Comparison of ENCODE assay signal across 11 cellular contexts in genomic region chr4:39047691-39048090, GRCh38. TPM values are rescaled to one million over a fixed set of nuclear protein-coding genes. Genes with fewer than 3 reads are reported as not detected.
DNase-seq lines count a peak whose midpoint lies in the region; ATAC-seq, FAIRE-seq and TF ChIP-seq lines count a peak whose summit lies in the region.
"Had no signal": no experiment of that assay in that cellular context is flagged by ENCODE, and none has a peak within 500 bp of the region (broad histone marks: within the 10 kb centered on the region; RNA-seq: fewer than 3 reads in every experiment).

No MANE protein-coding gene starts in this region.

- H3K27me3 ChIP-seq in CD4-positive, alpha-beta T cell (ENCODE audit: control insufficient read depth, insufficient read depth, low read length) = no peaks in the 10 kb centered on the region
- no peaks in the 10 kb centered on the region for H3K27me3 ChIP-seq in lower lobe of right lung (ENCODE audit: low read depth)

- H3K27ac ChIP-seq in CD4-positive, alpha-beta T cell (ENCODE audit: low read depth, low read length) = no peak overlapping the region
- peak overlapping the region; percentile 4 for H3K27ac ChIP-seq in lower lobe of right lung

- H3K4me1 ChIP-seq in lower lobe of right lung = peaks cover 46% of the 10 kb centered on the region

- no peak for ATAC-seq in CD4-positive, alpha-beta T cell (ENCODE audit: poor library complexity)
- ATAC-seq in lower lobe of right lung = no peak
- ATAC-seq in stimulated activated naive B cell treated with anti-CD40 and anti-IgM and Interleukin-4, amounts not matched to agents 10 μg/mL and 1 μg/mL and 100 μg/mL, for 72 hours (replicated peaks) = no peak
- ATAC-seq: SK-N-SH treated with all-trans-retinoic acid at 6 μM for 48 hours had no signal

- POLR2A ChIA-PET in CD4-positive, alpha-beta T cell (lab: Charles Lee) = interaction anchor here (1.2 to 5.8 kb wide), 2 partner anchors 17 to 244 kb away, joined by 3 to 58 read pairs; partner anchors contain the start of gene TMEM156

- no peak for TF ChIP-seq CTCF in CD4-positive, alpha-beta T cell (IDR thresholded peaks at IDR 0.05)
- no peak for TF ChIP-seq CTCF in lower lobe of right lung (IDR thresholded peaks at IDR 0.05)

- DNase-seq in CD4-positive, alpha-beta T cell = no peak
- peak; percentile 45 for DNase-seq in EL
- DNase-seq in activated naive CD8-positive, alpha-beta T cell treated with anti-CD3 and anti-CD28 coated beads for 36 hours = no peak
- DNase-seq in lower lobe of right lung = no peak
- no peak for DNase-seq in stimulated activated naive B cell treated with anti-CD40 and anti-IgM and Interleukin-4, amounts not matched to agents 10 μg/mL and 1 μg/mL and 100 μg/mL, for 72 hours
- DNase-seq in H54 (ENCODE audit: insufficient read length, low spot score) = no peak
- DNase-seq in KG1 (lab: John Stamatoyannopoulos, UW) = no peak
- DNase-seq: NCI-H1092 treated with DMSO at 0.1 percent for 48 hours, substantia nigra had no signal

- H3K9me3 Mint-ChIP-seq in CD4-positive, alpha-beta T cell = no peaks in the 10 kb centered on the region
- H3K9me3 Mint-ChIP-seq in activated naive CD8-positive, alpha-beta T cell treated with anti-CD3 and anti-CD28 coated beads for 36 hours = no peaks in the 10 kb centered on the region
- no peaks in the 10 kb centered on the region for H3K9me3 Mint-ChIP-seq in stimulated activated naive B cell treated with anti-CD40 and anti-IgM and Interleukin-4, amounts not matched to agents 10 μg/mL and 1 μg/mL and 100 μg/mL, for 72 hours

- no peak overlapping the region for H3K4me3 ChIP-seq in lower lobe of right lung

- intact Hi-C loops in CD4-positive, alpha-beta T cell (cut with DNase I, micrococcal nuclease) = loop anchor here (2.0 to 10.0 kb wide), 5 partner anchors 50 to 1363 kb away; partner anchors contain the start of genes LIAS (in 1 of the 2), RELL1 (in 1 of the 2), RFC1 (in 1 of the 2) and RPL9 (in 1 of the 2)
- intact Hi-C loops in lower lobe of right lung (cut with DNase I) = no loop called here

- no peak for TF ChIP-seq POLR2A in H54 (IDR thresholded peaks at IDR 0.05; ENCODE audit: low read depth, low read length)

- peak overlapping the region; percentile 55 for H3K4me3 Mint-ChIP-seq in CD4-positive, alpha-beta T cell
- H3K4me3 Mint-ChIP-seq in activated naive CD8-positive, alpha-beta T cell treated with anti-CD3 and anti-CD28 coated beads for 36 hours = no peak overlapping the region
- H3K4me3 Mint-ChIP-seq in stimulated activated naive B cell treated with anti-CD40 and anti-IgM and Interleukin-4, amounts not matched to agents 10 μg/mL and 1 μg/mL and 100 μg/mL, for 72 hours = no peak overlapping the region

- H3K9me3 ChIP-seq in CD4-positive, alpha-beta T cell (ENCODE audit: control insufficient read depth, low read length) = no peaks in the 10 kb centered on the region
- H3K9me3 ChIP-seq in lower lobe of right lung = no peaks in the 10 kb centered on the region

- CTCF ChIA-PET in CD4-positive, alpha-beta T cell (lab: Charles Lee) = interaction anchor here (0.9 to 1.1 kb wide), 2 partner anchors 17 to 87 kb away, joined by 3 read pairs; no protein-coding TSS in a partner anchor

- no peak for FAIRE-seq in H54 (lab: Jason Lieb, UNC)
- FAIRE-seq: D721Med had no signal

- peaks cover 7% of the 10 kb centered on the region for H3K36me3 Mint-ChIP-seq in CD4-positive, alpha-beta T cell (ENCODE audit: low read depth)
- H3K36me3 Mint-ChIP-seq in activated naive CD8-positive, alpha-beta T cell treated with anti-CD3 and anti-CD28 coated beads for 36 hours = peaks cover 6% of the 10 kb centered on the region
- H3K36me3 Mint-ChIP-seq in stimulated activated naive B cell treated with anti-CD40 and anti-IgM and Interleukin-4, amounts not matched to agents 10 μg/mL and 1 μg/mL and 100 μg/mL, for 72 hours = peaks cover 4 to 21% of the 10 kb centered on the region in 2 donors

- H3K36me3 ChIP-seq in lower lobe of right lung = no peaks in the 10 kb centered on the region

- no peaks in the 10 kb centered on the region for H3K27me3 Mint-ChIP-seq in CD4-positive, alpha-beta T cell
- H3K27me3 Mint-ChIP-seq in activated naive CD8-positive, alpha-beta T cell treated with anti-CD3 and anti-CD28 coated beads for 36 hours = no peaks in the 10 kb centered on the region
- H3K27me3 Mint-ChIP-seq in stimulated activated naive B cell treated with anti-CD40 and anti-IgM and Interleukin-4, amounts not matched to agents 10 μg/mL and 1 μg/mL and 100 μg/mL, for 72 hours = no peaks in the 10 kb centered on the region

- H3K4me1 Mint-ChIP-seq in CD4-positive, alpha-beta T cell (ENCODE audit: low read depth) = peaks cover 68% of the 10 kb centered on the region
- peaks cover 43% of the 10 kb centered on the region for H3K4me1 Mint-ChIP-seq in activated naive CD8-positive, alpha-beta T cell treated with anti-CD3 and anti-CD28 coated beads for 36 hours
- H3K4me1 Mint-ChIP-seq in stimulated activated naive B cell treated with anti-CD40 and anti-IgM and Interleukin-4, amounts not matched to agents 10 μg/mL and 1 μg/mL and 100 μg/mL, for 72 hours = peaks cover 32 to 64% of the 10 kb centered on the region in 2 donors

- peak overlapping the region; percentile 85 for H3K27ac Mint-ChIP-seq in CD4-positive, alpha-beta T cell
- H3K27ac Mint-ChIP-seq in activated naive CD8-positive, alpha-beta T cell treated with anti-CD3 and anti-CD28 coated beads for 36 hours = peak overlapping the region; percentile 30
- no peak overlapping the region for H3K27ac Mint-ChIP-seq in stimulated activated naive B cell treated with anti-CD40 and anti-IgM and Interleukin-4, amounts not matched to agents 10 μg/mL and 1 μg/mL and 100 μg/mL, for 72 hours

RNA-seq across cellular contexts. Expression of gene KLHL5, which starts 14.3 kb away (rescaled TPM):
- total RNA-seq in CD4-positive, alpha-beta T cell = 10 to 100 TPM; 17.7 to 18.6 TPM
- 1 to 10 TPM; 8.3 to 9.3 TPM for total RNA-seq in activated naive CD8-positive, alpha-beta T cell treated with anti-CD3 and anti-CD28 coated beads for 36 hours
- total RNA-seq in lower lobe of right lung = 28.8 TPM

RNA-seq across cellular contexts. Expression of gene TMEM156, which starts 15.5 kb away (rescaled TPM):
- 10 to 100 TPM; 18.4 TPM for total RNA-seq in CD4-positive, alpha-beta T cell
- 10 to 100 TPM; 11.3 to 11.7 TPM for total RNA-seq in activated naive CD8-positive, alpha-beta T cell treated with anti-CD3 and anti-CD28 coated beads for 36 hours
- total RNA-seq in lower lobe of right lung = 0.62 TPM
